Comparison of ENCODE assay signal across 36 cellular contexts in genomic region chr13:23107665-23108064, GRCh38.
"Had no signal": no experiment of that assay in that cellular context is flagged by ENCODE, and none has a peak within 500 bp of the region (broad histone marks: within the 10 kb centered on the region; RNA-seq: fewer than 3 reads in every experiment).

No MANE protein-coding gene starts in this region.

- DNase-seq: activated B cell treated with CpG ODN at 0.5 μM for 24 hours; activated CD4-positive, alpha-beta memory T cell treated with anti-CD3 and anti-CD28 coated beads for 36 hours; activated CD4-positive, alpha-beta T cell treated with anti-CD3 and anti-CD28 coated beads for 4 hours; activated CD4-positive, alpha-beta T cell treated with anti-CD3 and anti-CD28 coated beads, Interleukin-2, amount 10 ng/mL, durations not matched to agents 24 days and 14 days; activated CD4-positive, alpha-beta T cell treated with anti-CD3 and anti-CD28 coated beads, Interleukin-2, amount 50 U/mL, for 1 hour; activated CD4-positive, alpha-beta T cell treated with anti-CD3 and anti-CD28 coated beads, Interleukin-2, amount 50 U/mL, for 4 hours; activated CD4-positive, CD25-positive, alpha-beta regulatory T cell treated with anti-CD3 and anti-CD28 coated beads, Interleukin-2, amount 50 U/mL, for 72 hours; activated CD8-positive, alpha-beta memory T cell treated with anti-CD3 and anti-CD28 coated beads for 24 hours; activated CD8-positive, alpha-beta memory T cell treated with anti-CD3 and anti-CD28 coated beads, Interleukin-2, amount 10 ng/mL, durations not matched to agents 7 days and 5 days; activated CD8-positive, alpha-beta memory T cell treated with anti-CD3 and anti-CD28 coated beads, Interleukin-2, amount 50 U/mL, for 48 hours; activated CD8-positive, alpha-beta T cell treated with anti-CD3 and anti-CD28 coated beads, Interleukin-2, amount 10 ng/mL, durations not matched to agents 7 days and 5 days; activated effector memory CD4-positive, alpha-beta T cell treated with Interleukin-2 at 50 U/mL for 16 hours; activated gamma-delta T cell treated with Interleukin-2 at 50 U/mL for 16 hours; activated naive CD4-positive, alpha-beta T cell; activated naive CD4-positive, alpha-beta T cell treated with anti-CD3 and anti-CD28 coated beads for 36 hours; activated naive CD4-positive, alpha-beta T cell treated with anti-CD3 and anti-CD28 coated beads, Interleukin-2, amount 50 U/mL, for 16 hours; activated naive CD8-positive, alpha-beta T cell treated with anti-CD3 and anti-CD28 coated beads for 36 hours; activated T-cell treated with anti-CD3 and anti-CD28 coated beads, Interleukin-2, amount 50 U/mL, for 24 hours; activated T-cell treated with anti-CD3 and anti-CD28 coated beads, Interleukin-2, amount 50 U/mL, for 48 hours; adrenal gland; amniotic stem cell; aorta; body of pancreas; brain microvascular endothelial cell; central memory CD4-positive, alpha-beta T cell; T-helper 1 cell; T-helper 2 cell; T-helper 9 cell had no signal

- H3K9me3 ChIP-seq: adrenal gland, body of pancreas, breast epithelium had no signal

- H3K4me1 ChIP-seq: adrenal gland, body of pancreas, breast epithelium had no signal

- H3K27me3 ChIP-seq: body of pancreas, brain microvascular endothelial cell, breast epithelium had no signal

- H3K4me1 Mint-ChIP-seq: activated B cell treated with CpG ODN at 0.5 μM for 24 hours; activated CD4-positive, alpha-beta T cell treated with anti-CD3 and anti-CD28 coated beads, Interleukin-2, amount 10 ng/mL, durations not matched to agents 24 days and 14 days; activated CD8-positive, alpha-beta memory T cell treated with anti-CD3 and anti-CD28 coated beads, Interleukin-2, amount 10 ng/mL, durations not matched to agents 7 days and 5 days; activated naive CD8-positive, alpha-beta T cell treated with anti-CD3 and anti-CD28 coated beads for 36 hours had no signal

- H3K27me3 Mint-ChIP-seq: activated B cell treated with CpG ODN at 0.5 μM for 24 hours; activated CD4-positive, alpha-beta T cell treated with anti-CD3 and anti-CD28 coated beads, Interleukin-2, amount 10 ng/mL, durations not matched to agents 24 days and 14 days; activated naive CD8-positive, alpha-beta T cell treated with anti-CD3 and anti-CD28 coated beads for 36 hours had no signal

- H3K9me3 Mint-ChIP-seq: activated CD4-positive, alpha-beta memory T cell treated with anti-CD3 and anti-CD28 coated beads for 36 hours; activated CD4-positive, alpha-beta T cell treated with anti-CD3 and anti-CD28 coated beads, Interleukin-2, amount 10 ng/mL, durations not matched to agents 24 days and 14 days; activated naive CD4-positive, alpha-beta T cell treated with anti-CD3 and anti-CD28 coated beads for 36 hours; activated naive CD4-positive, alpha-beta T cell treated with anti-CD3 and anti-CD28 coated beads, Interleukin-2, amount 50 U/mL, for 72 hours; activated T-cell treated with anti-CD3 and anti-CD28 coated beads, Interleukin-2, amount 50 U/mL, for 24 hours; activated T-helper 2 cell treated with anti-CD3 and anti-CD28 coated beads, Interferon-gamma antibody, Interleukin-2, Interleukin-4, amounts not matched to agents 10 μg/mL and 5 μg/mL and 100 μg/mL, durations not matched to agents 14 hours and 24 hours and 36 hours; T-helper 2 cell treated with Interferon-gamma antibody and Interleukin-4, amounts not matched to agents 5 μg/mL and 100 μg/mL, for 36 hours had no signal

- H3K27ac Mint-ChIP-seq: activated B cell treated with CpG ODN at 0.5 μM for 24 hours; activated CD4-positive, alpha-beta memory T cell treated with anti-CD3 and anti-CD28 coated beads for 36 hours; activated CD4-positive, alpha-beta T cell treated with anti-CD3 and anti-CD28 coated beads, Interleukin-2, amount 10 ng/mL, durations not matched to agents 24 days and 14 days; activated CD8-positive, alpha-beta memory T cell treated with anti-CD3 and anti-CD28 coated beads, Interleukin-2, amount 10 ng/mL, durations not matched to agents 7 days and 5 days; activated CD8-positive, alpha-beta T cell treated with anti-CD3 and anti-CD28 coated beads, Interleukin-2, amount 10 ng/mL, durations not matched to agents 7 days and 5 days; activated naive CD4-positive, alpha-beta T cell treated with anti-CD3 and anti-CD28 coated beads for 36 hours; activated naive CD4-positive, alpha-beta T cell treated with anti-CD3 and anti-CD28 coated beads, Interleukin-2, amount 50 U/mL, for 72 hours; activated naive CD8-positive, alpha-beta T cell treated with anti-CD3 and anti-CD28 coated beads for 36 hours; activated T-cell treated with anti-CD3 and anti-CD28 coated beads, Interleukin-2, amount 50 U/mL, for 24 hours; activated T-helper 2 cell treated with anti-CD3 and anti-CD28 coated beads, Interferon-gamma antibody, Interleukin-2, Interleukin-4, amounts not matched to agents 10 μg/mL and 5 μg/mL and 100 μg/mL, durations not matched to agents 14 hours and 24 hours and 36 hours; T-helper 1 cell treated with Interleukin-12 subunit alpha and Interleukin-12 subunit beta and Interleukin-4 antibody, amounts not matched to agents 30 μg/mL and 1 μg/mL, for 36 hours; T-helper 2 cell treated with Interferon-gamma antibody and Interleukin-4, amounts not matched to agents 5 μg/mL and 100 μg/mL, for 36 hours had no signal

- H3K4me3 Mint-ChIP-seq: activated B cell treated with CpG ODN at 0.5 μM for 24 hours; activated CD4-positive, alpha-beta memory T cell treated with anti-CD3 and anti-CD28 coated beads for 36 hours; activated CD4-positive, alpha-beta T cell treated with anti-CD3 and anti-CD28 coated beads, Interleukin-2, amount 10 ng/mL, durations not matched to agents 24 days and 14 days; activated CD8-positive, alpha-beta memory T cell treated with anti-CD3 and anti-CD28 coated beads, Interleukin-2, amount 10 ng/mL, durations not matched to agents 7 days and 5 days; activated CD8-positive, alpha-beta T cell treated with anti-CD3 and anti-CD28 coated beads, Interleukin-2, amount 10 ng/mL, durations not matched to agents 7 days and 5 days; activated naive CD4-positive, alpha-beta T cell treated with anti-CD3 and anti-CD28 coated beads for 36 hours; activated naive CD8-positive, alpha-beta T cell treated with anti-CD3 and anti-CD28 coated beads for 36 hours; activated T-cell treated with anti-CD3 and anti-CD28 coated beads, Interleukin-2, amount 50 U/mL, for 24 hours; T-helper 1 cell treated with Interleukin-12 subunit alpha and Interleukin-12 subunit beta and Interleukin-4 antibody, amounts not matched to agents 30 μg/mL and 1 μg/mL, for 36 hours; T-helper 2 cell treated with Interferon-gamma antibody and Interleukin-4, amounts not matched to agents 5 μg/mL and 100 μg/mL, for 36 hours had no signal

- H3K36me3 Mint-ChIP-seq: activated CD4-positive, alpha-beta memory T cell treated with anti-CD3 and anti-CD28 coated beads for 36 hours; activated CD8-positive, alpha-beta memory T cell treated with anti-CD3 and anti-CD28 coated beads, Interleukin-2, amount 10 ng/mL, durations not matched to agents 7 days and 5 days; activated naive CD4-positive, alpha-beta T cell treated with anti-CD3 and anti-CD28 coated beads, Interleukin-2, amount 50 U/mL, for 72 hours; activated naive CD8-positive, alpha-beta T cell treated with anti-CD3 and anti-CD28 coated beads for 36 hours had no signal

- ATAC-seq: activated CD8-positive, alpha-beta memory T cell treated with anti-CD3 and anti-CD28 coated beads, Interleukin-2, amount 10 ng/mL, durations not matched to agents 7 days and 5 days; activated CD8-positive, alpha-beta T cell treated with anti-CD3 and anti-CD28 coated beads, Interleukin-2, amount 10 ng/mL, durations not matched to agents 7 days and 5 days; activated naive CD4-positive, alpha-beta T cell treated with anti-CD3 and anti-CD28 coated beads, Interleukin-2, amount 50 U/mL, for 72 hours; body of pancreas had no signal

- H3K4me3 ChIP-seq: adrenal gland, body of pancreas, breast epithelium had no signal

- H3K36me3 ChIP-seq: adrenal gland, brain microvascular endothelial cell, breast epithelium had no signal

- H3K27ac ChIP-seq: adrenal gland, body of pancreas, brain microvascular endothelial cell, breast epithelium, VCaP had no signal

- FAIRE-seq: astrocyte, TTC549 had no signal
